Comparison of ENCODE assay signal across 1 cellular context in genomic region chr6:138503881-138504680, GRCh38.
TF ChIP-seq lines count a peak whose summit lies in the region.

No MANE protein-coding gene starts in this region.

TF ChIP-seq in HepG2, 621 proteins besides CTCF, POLR2A, EP300 and RAD21 (continued from another document and continues in another):
- TF ChIP-seq GABPA (IDR thresholded peaks at IDR 0.05; ENCODE audit: low read depth, low read length) (no peak), GABPA (CRISPR knock-in tag; IDR thresholded peaks at IDR 0.05; ENCODE audit: low read depth) (peak; percentile 52; the same call in 1 of the 2 replicates), ZNF383 (CRISPR knock-in tag; IDR thresholded peaks at IDR 0.05; ENCODE audit: borderline replicate concordance) (no peak), PBX3 (CRISPR knock-in tag; IDR thresholded peaks at IDR 0.05; ENCODE audit: borderline replicate concordance) (no peak), HOXA9 (CRISPR knock-in tag; IDR thresholded peaks at IDR 0.05; ENCODE audit: borderline replicate concordance) (no peak), E2F2 (CRISPR knock-in tag; IDR thresholded peaks at IDR 0.05; ENCODE audit: borderline replicate concordance) (no peak), ZMAT5 (CRISPR knock-in tag; IDR thresholded peaks at IDR 0.05; ENCODE audit: borderline replicate concordance, low read depth) (no peak), SPEN (CRISPR knock-in tag; IDR thresholded peaks at IDR 0.05; ENCODE audit: low read depth) (no peak), CSRNP2 (CRISPR knock-in tag; conservative IDR thresholded peaks at IDR 0.05; ENCODE audit: low read depth) (no peak), CHD4 (IDR thresholded peaks at IDR 0.05; ENCODE audit: borderline replicate concordance, low read length) (peak; percentile 91; the same call in 1 of the 2 replicates), GMEB2 (CRISPR knock-in tag; IDR thresholded peaks at IDR 0.05; ENCODE audit: low read depth) (peak; percentile 51; the same call in 1 of the 2 replicates), TEAD3 (CRISPR knock-in tag; optimal IDR thresholded peaks at IDR 0.05; ENCODE audit: borderline replicate concordance) (peak; percentile 89), SRF (IDR thresholded peaks at IDR 0.05; ENCODE audit: low read depth, low read length) (no peak), E2F5 (CRISPR knock-in tag; conservative IDR thresholded peaks at IDR 0.05) (no peak), ZNF749 (CRISPR knock-in tag; IDR thresholded peaks at IDR 0.05; ENCODE audit: borderline replicate concordance) (no peak), DPF2 (CRISPR knock-in tag; IDR thresholded peaks at IDR 0.05; ENCODE audit: borderline replicate concordance, low read depth) (peak; percentile 94), ZNF318 (CRISPR knock-in tag; IDR thresholded peaks at IDR 0.05) (no peak), FOSL2 (CRISPR knock-in tag; IDR thresholded peaks at IDR 0.05) (peak; percentile 84), IRF1 (CRISPR knock-in tag; IDR thresholded peaks at IDR 0.05; ENCODE audit: low read depth) (no peak), FOXC1 (CRISPR knock-in tag; IDR thresholded peaks at IDR 0.05; ENCODE audit: borderline replicate concordance) (peak; percentile 25; the same call in 1 of the 2 replicates), FOXJ3 (CRISPR knock-in tag; IDR thresholded peaks at IDR 0.05; ENCODE audit: borderline replicate concordance) (peak; percentile 89; the same call in 1 of the 2 replicates), ZMYM2 (CRISPR knock-in tag; IDR thresholded peaks at IDR 0.05) (peak; percentile 89; the same call in 1 of the 2 replicates), MXD3 (CRISPR knock-in tag; IDR thresholded peaks at IDR 0.05) (no peak), MIER3 (CRISPR knock-in tag; IDR thresholded peaks at IDR 0.05; ENCODE audit: borderline replicate concordance) (peak; percentile 84), PTBP1 (IDR thresholded peaks at IDR 0.05; ENCODE audit: low read depth, low read length, poor library complexity, severe bottlenecking) (no peak), ZNF740 (CRISPR knock-in tag; IDR thresholded peaks at IDR 0.05) (no peak), MTERF4 (CRISPR knock-in tag; IDR thresholded peaks at IDR 0.05) (no peak), HDAC6 (IDR thresholded peaks at IDR 0.05; ENCODE audit: low read depth, low read length) (no peak), NR2F6 (IDR thresholded peaks at IDR 0.05) (peak; percentile 86), NR2F6 (CRISPR knock-in tag; IDR thresholded peaks at IDR 0.05) (peak; percentile 91), NR0B2 (CRISPR knock-in tag; IDR thresholded peaks at IDR 0.05) (no peak), NR3C1 (CRISPR knock-in tag; IDR thresholded peaks at IDR 0.05) (no peak), ZFP82 (CRISPR knock-in tag; IDR thresholded peaks at IDR 0.05; ENCODE audit: borderline replicate concordance) (no peak), KLF6 (CRISPR knock-in tag; IDR thresholded peaks at IDR 0.05) (peak; percentile 64; the same call in 1 of the 2 replicates), CBX1 (IDR thresholded peaks at IDR 0.05; ENCODE audit: low read depth) (peak; percentile 48), RBM39 (IDR thresholded peaks at IDR 0.05; ENCODE audit: low read depth, low read length, poor library complexity, severe bottlenecking) (no peak), ZNF44 (CRISPR knock-in tag; IDR thresholded peaks at IDR 0.05) (no peak), DR1 (CRISPR knock-in tag; IDR thresholded peaks at IDR 0.05) (no peak), ZNF432 (CRISPR knock-in tag; IDR thresholded peaks at IDR 0.05; ENCODE audit: borderline replicate concordance) (no peak), MTA3 (CRISPR knock-in tag; IDR thresholded peaks at IDR 0.05) (no peak), MBD4 (IDR thresholded peaks at IDR 0.05; ENCODE audit: borderline replicate concordance, low read length) (peak; percentile 66; the same call in 1 of the 2 replicates), POGZ (CRISPR knock-in tag; IDR thresholded peaks at IDR 0.05) (peak; percentile 92; the same call in 1 of the 2 replicates)
